ENCODE assay signal across 15 cellular contexts in genomic region chr6:7532232-7532631, GRCh38. TPM values are rescaled to one million over a fixed set of nuclear protein-coding genes. Genes with fewer than 3 reads are reported as not detected.
DNase-seq lines count a peak whose midpoint lies in the region; ATAC-seq, FAIRE-seq and TF ChIP-seq lines count a peak whose summit lies in the region.
"Had no signal": no experiment of that assay in that cellular context is flagged by ENCODE, and none has a peak within 500 bp of the region (broad histone marks: within the 10 kb centered on the region; RNA-seq: fewer than 3 reads in every experiment).

No MANE protein-coding gene starts in this region.

- H4K8ac ChIP-seq in mesendoderm (ENCODE audit: low read depth, low read length): no peak overlapping the region

- H2BK120ac ChIP-seq in mesendoderm (ENCODE audit: low read depth, low read length): no peak overlapping the region

- POLR2A ChIA-PET in Caco-2 (lab: Charles Lee): no interaction called here

- H3K4me1 ChIP-seq in Caco-2 (peaks cover 10% of the 10 kb centered on the region), mesendoderm (ENCODE audit: control insufficient read depth, low read depth, low read length) (peaks cover 3% of the 10 kb centered on the region)

- no peaks in the 10 kb centered on the region for H3K9me3 ChIP-seq in Caco-2
- H3K9me3 ChIP-seq: ovary had no signal

- H3K4me3 ChIP-seq in Caco-2 (ENCODE audit: low read depth, low read length): no peak overlapping the region
- peak overlapping the region; percentile 4 for H3K4me3 ChIP-seq in bronchial epithelial cell (ENCODE audit: low read depth, low read length)
- no peak overlapping the region for H3K4me3 ChIP-seq in mesendoderm (ENCODE audit: low read length)
- H3K4me3 ChIP-seq: ovary had no signal

- no CpG with 5 or more reads among the region's 6 CpGs for WGBS in mesendoderm (ENCODE audit: extremely low coverage, insufficient coverage, low lambda C conversion rate)

- H3K9ac ChIP-seq in mesendoderm (ENCODE audit: low read length): peak overlapping the region; percentile 14

- H3K36me3 Mint-ChIP-seq in Caco-2 (ENCODE audit: insufficient read depth, unreplicated experiment): no peaks in the 10 kb centered on the region
- H3K36me3 Mint-ChIP-seq in osteocyte (ENCODE audit: unreplicated experiment): no peaks in the 10 kb centered on the region

- no peaks in the 10 kb centered on the region for H3K36me3 ChIP-seq in Caco-2 (ENCODE audit: control insufficient read depth, insufficient read depth, low read length)
- no peaks in the 10 kb centered on the region for H3K36me3 ChIP-seq in bronchial epithelial cell (ENCODE audit: control insufficient read depth, insufficient read depth, low read length)
- H3K36me3 ChIP-seq in mesendoderm (ENCODE audit: control insufficient read depth, insufficient read depth, low read length): no peaks in the 10 kb centered on the region
- H3K36me3 ChIP-seq: ovary had no signal

- CTCF ChIA-PET in Caco-2 (lab: Charles Lee): no interaction called here

- H3K23ac ChIP-seq in mesendoderm (ENCODE audit: low read length): no peak overlapping the region

- H2AK5ac ChIP-seq in mesendoderm (ENCODE audit: low read length): no peak overlapping the region

- H3K56ac ChIP-seq in mesendoderm (ENCODE audit: low read length): no peak overlapping the region

- BruUV-seq in Caco-2 (replicated peaks; lab: Mats Ljungman, UMichigan): no TSS peak

- H3K9me3 Mint-ChIP-seq in Caco-2 (ENCODE audit: unreplicated experiment) (no peaks in the 10 kb centered on the region), osteocyte (ENCODE audit: unreplicated experiment) (no peaks in the 10 kb centered on the region)
- H3K9me3 Mint-ChIP-seq: activated T-helper 17 cell treated with anti-CD3 and anti-CD28 coated beads, Interleukin-2, amount 50 U/mL, for 72 hours had no signal

- intact Hi-C loops in Caco-2 (cut with micrococcal nuclease; ENCODE audit: unreplicated experiment): no loop called here

- no peak for TF ChIP-seq CTCF in Caco-2 (IDR thresholded peaks at IDR 0.05; ENCODE audit: insufficient read depth in 1 of 2, low read depth in 1 of 2, low read length in 1 of 2, severe bottlenecking in 1 of 2, unreplicated experiment in 1 of 2)
- no peak for TF ChIP-seq CTCF in bronchial epithelial cell (IDR thresholded peaks at IDR 0.05; ENCODE audit: insufficient read depth, low read length, severe bottlenecking)
- TF ChIP-seq CTCF in osteocyte (IDR thresholded peaks at IDR 0.05): no peak

- H3K27ac ChIP-seq in mesendoderm (ENCODE audit: low read depth, low read length): no peak overlapping the region
- H3K27ac ChIP-seq: ovary had no signal

- H3K27ac Mint-ChIP-seq in Caco-2 (ENCODE audit: unreplicated experiment) (no peak overlapping the region), osteocyte (ENCODE audit: unreplicated experiment) (no peak overlapping the region)
- H3K27ac Mint-ChIP-seq: activated T-helper 17 cell treated with anti-CD3 and anti-CD28 coated beads, Interleukin-2, amount 50 U/mL, for 72 hours had no signal

- peak; percentile 68 to 73 for DNase-seq in Caco-2
- peak; percentile 59 for DNase-seq in NCI-H1105 treated with DMSO at 0.1 percent for 48 hours (lab: John Stamatoyannopoulos, UW)
- DNase-seq in bronchial epithelial cell (ENCODE audit: low read depth): peak; percentile 89
- peak; percentile 35 for DNase-seq in mesendoderm
- DNase-seq in osteocyte (ENCODE audit: extremely low spot score, unreplicated experiment): no peak
- DNase-seq in dedifferentiated amniotic fluid mesenchymal stem cell (ENCODE audit: extremely low spot score): no peak
- DNase-seq: activated CD4-positive, alpha-beta T cell treated with anti-CD3 and anti-CD28 coated beads, Interleukin-2, amount 50 U/mL, for 4 hours; effector memory CD4-positive, alpha-beta T cell; KG1; left ventricle myocardium superior; NCI-H2081 treated with DMSO at 0.1 percent for 48 hours; ovary had no signal

- no peak for FAIRE-seq in bronchial epithelial cell (lab: Jason Lieb, UNC)

- H4K5ac ChIP-seq in mesendoderm (ENCODE audit: low read length): no peak overlapping the region

- ATAC-seq in HG02852 (IDR thresholded peaks at IDR 0.05; ENCODE audit: unreplicated experiment) (no peak), HG02970 (IDR thresholded peaks at IDR 0.05; ENCODE audit: low FRiP score, unreplicated experiment) (no peak)
- ATAC-seq: activated T-helper 17 cell treated with anti-CD3 and anti-CD28 coated beads, Interleukin-2, amount 50 U/mL, for 72 hours; left ventricle myocardium superior had no signal

- no peaks in the 10 kb centered on the region for H3K79me2 ChIP-seq in mesendoderm (ENCODE audit: control insufficient read depth, insufficient read depth, low read length)

- H3K79me1 ChIP-seq in mesendoderm (ENCODE audit: low read length): no peaks in the 10 kb centered on the region

- H2BK15ac ChIP-seq in mesendoderm (replicated peaks; ENCODE audit: low read depth): no peak overlapping the region

- H3K4me1 Mint-ChIP-seq in Caco-2 (ENCODE audit: low read depth, unreplicated experiment): no peaks in the 10 kb centered on the region
- peaks cover 49% of the 10 kb centered on the region for H3K4me1 Mint-ChIP-seq in osteocyte (ENCODE audit: unreplicated experiment)
- H3K4me1 Mint-ChIP-seq: activated T-helper 17 cell treated with anti-CD3 and anti-CD28 coated beads, Interleukin-2, amount 50 U/mL, for 72 hours had no signal

- peak overlapping the region; percentile 27 for H3K4me3 Mint-ChIP-seq in Caco-2 (ENCODE audit: unreplicated experiment)
- no peak overlapping the region for H3K4me3 Mint-ChIP-seq in osteocyte (ENCODE audit: unreplicated experiment)
- H3K4me3 Mint-ChIP-seq: activated T-helper 17 cell treated with anti-CD3 and anti-CD28 coated beads, Interleukin-2, amount 50 U/mL, for 72 hours had no signal

- H2BK5ac ChIP-seq in mesendoderm (ENCODE audit: low read length): no peak overlapping the region

- H3K4me2 ChIP-seq in mesendoderm (ENCODE audit: low read length): no peak overlapping the region

- H3K18ac ChIP-seq in mesendoderm (ENCODE audit: low read length): no peak overlapping the region

- H3K27me3 Mint-ChIP-seq in Caco-2 (ENCODE audit: insufficient read depth, unreplicated experiment): no peaks in the 10 kb centered on the region
- no peaks in the 10 kb centered on the region for H3K27me3 Mint-ChIP-seq in osteocyte (ENCODE audit: unreplicated experiment)

- no peaks in the 10 kb centered on the region for H3K27me3 ChIP-seq in Caco-2 (replicated peaks; ENCODE audit: control insufficient read depth, insufficient read depth, low read length)
- no peaks in the 10 kb centered on the region for H3K27me3 ChIP-seq in bronchial epithelial cell (ENCODE audit: control insufficient read depth, insufficient read depth, low read length)
- no peaks in the 10 kb centered on the region for H3K27me3 ChIP-seq in mesendoderm (ENCODE audit: insufficient read depth, low read length, poor library complexity)
- H3K27me3 ChIP-seq: ovary had no signal

- H3K4ac ChIP-seq in mesendoderm (ENCODE audit: low read depth, low read length): no peak overlapping the region

RNA-seq across cellular contexts. Expression of gene DSP, which starts 9.2 kb away (rescaled TPM):
- total RNA-seq in Caco-2 (2022) (191 and 193 TPM in 2 replicates), bronchial epithelial cell (394 and 699 TPM in 2 replicates), osteocyte (124 and 135 TPM in 2 replicates)
- polyA plus RNA-seq in mesendoderm (2013, experiment 1 of 2): 19.9 TPM
- polyA plus RNA-seq in mesendoderm (2013, experiment 2 of 2): 19.4 TPM

RNA-seq across cellular contexts. Expression of gene SNRNP48, which starts 57.8 kb away (rescaled TPM):
- 25.1 and 29.1 TPM in 2 replicates for total RNA-seq in Caco-2 (2022)
- 10.0 and 12.8 TPM in 2 replicates for total RNA-seq in bronchial epithelial cell
- polyA plus RNA-seq in mesendoderm (2013, experiment 1 of 2): 14.1 TPM
- polyA plus RNA-seq in mesendoderm (2013, experiment 2 of 2): 13.7 TPM
- 12.1 and 14.3 TPM in 2 replicates for total RNA-seq in osteocyte

Comparison
In these comparisons a context has a peak if more than half of its experiments do, and no peak if none do; other contexts are left out.
1. DNase-seq: peak in Caco-2 (2 of 2), NCI-H1105 treated with DMSO at 0.1 percent for 48 hours (single experiment), bronchial epithelial cell (single experiment) and mesendoderm (single experiment); none in osteocyte (single experiment) and dedifferentiated amniotic fluid mesenchymal stem cell (single experiment).